Comparison of ENCODE assay signal across 17 cellular contexts in the genomic region with DNA sequence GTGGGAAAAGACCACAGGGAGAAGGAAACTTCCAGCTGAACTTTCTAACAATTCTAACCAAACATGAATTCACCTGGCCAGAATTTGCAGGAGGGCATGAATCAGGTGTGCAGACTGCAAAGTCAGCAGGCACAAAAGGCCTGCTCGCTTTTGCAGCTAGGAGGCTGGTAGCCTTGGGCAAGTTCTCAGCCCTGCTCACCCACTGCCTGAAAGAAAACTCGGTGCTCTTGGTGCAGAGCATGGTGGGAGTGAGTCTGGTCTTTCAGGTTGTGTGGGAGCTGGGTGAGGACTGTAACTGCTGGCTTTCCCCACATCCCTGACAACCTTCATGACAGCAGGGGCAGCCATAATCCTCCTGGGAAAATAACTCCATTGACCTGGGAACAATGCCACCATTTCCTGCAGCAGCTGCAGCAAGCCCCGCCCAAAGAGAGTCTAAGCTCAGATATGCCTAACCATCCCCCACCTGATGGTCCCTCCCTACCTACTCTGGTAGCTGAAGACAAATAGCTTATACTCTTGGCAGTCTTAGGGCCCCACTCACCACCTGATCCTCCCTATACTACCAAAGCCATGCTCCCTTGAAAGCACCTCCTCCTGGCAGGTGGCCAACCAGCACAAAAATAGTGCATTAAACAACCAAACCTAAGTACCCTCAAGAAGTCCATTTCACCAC. TPM values are rescaled to one million over a fixed set of nuclear protein-coding genes. Genes with fewer than 3 reads are reported as not detected.
DNase-seq lines count a peak whose midpoint lies in the region; ATAC-seq, FAIRE-seq and TF ChIP-seq lines count a peak whose summit lies in the region.
"Had no signal": no experiment of that assay in that cellular context is flagged by ENCODE, and none has a peak within 500 bp of the region (broad histone marks: within the 10 kb centered on the region; RNA-seq: fewer than 3 reads in every experiment).

No MANE protein-coding gene starts in this region.

- peaks cover 12% of the 10 kb centered on the region for H3K9me3 Mint-ChIP-seq in HFFc6

- TF ChIP-seq EP300 in K562 (IDR thresholded peaks at IDR 0.05; ENCODE audit: low read length): no peak

- H3K36me3 Mint-ChIP-seq in HFFc6 (ENCODE audit: low read depth): no peaks in the 10 kb centered on the region

- CTCF ChIA-PET in A673 (lab: Charles Lee) (no interaction called here), K562 (lab: Yijun Ruan, JAX; ENCODE audit: low intra/inter-chr PET ratio) (no interaction called here)

- DNase-seq in A673 (ENCODE audit: low spot score): peak; percentile 58
- peak; percentile 28 for DNase-seq in LHCN-M2 (ENCODE audit: low read depth)
- DNase-seq in NCI-H345 treated with DMSO at 0.1 percent for 48 hours (lab: John Stamatoyannopoulos, UW; ENCODE audit: unreplicated experiment): peak; percentile 85
- no peak for DNase-seq in K562 (ENCODE audit: extremely low read depth in 1 of 4, low spot score in 3 of 4)
- no peak for DNase-seq in HFFc6
- DNase-seq in activated CD4-positive, alpha-beta T cell treated with anti-CD3 and anti-CD28 coated beads for 1 hour: no peak
- no peak for DNase-seq in NK-92 treated with Interleukin-12 subunit alpha and Interleukin-12 subunit beta, amount 100 ng/mL, for 24 hours (lab: John Stamatoyannopoulos, UW)
- DNase-seq in NCI-H1694 treated with DMSO at 0.1 percent for 48 hours (lab: John Stamatoyannopoulos, UW): no peak
- DNase-seq: activated CD4-positive, alpha-beta T cell treated with anti-CD3 and anti-CD28 coated beads for 4 hours; central memory CD4-positive, alpha-beta T cell; GM23248; NCI-H226; spleen; stimulated activated naive CD8-positive, alpha-beta T cell treated with anti-CD3 and anti-CD28 coated beads, Interleukin-15, Interleukin-2, amounts not matched to agents 100 U/mL and 50 U/mL, for 24 hours had no signal

- in situ Hi-C loops in K562 (cut with MboI): no loop called here

- ATAC-seq in K562: no peak
- ATAC-seq: stimulated activated naive CD8-positive, alpha-beta T cell treated with anti-CD3 and anti-CD28 coated beads, Interleukin-15, Interleukin-2, amounts not matched to agents 100 U/mL and 50 U/mL, for 24 hours had no signal

- H3K9ac ChIP-seq in K562 (ENCODE audit: insufficient read depth in 1 of 2, low read depth in 2 of 2, low read length in 2 of 2): no peak overlapping the region
- H3K9ac ChIP-seq: GM23248, parathyroid adenoma had no signal

- H3K27me3 Mint-ChIP-seq in HFFc6 (ENCODE audit: insufficient read depth): no peaks in the 10 kb centered on the region; the same call in 1 of the 2 replicates

- intact Hi-C loops in A673 (cut with micrococcal nuclease; ENCODE audit: unreplicated experiment): no loop called here
- intact Hi-C loops in K562 (cut with micrococcal nuclease): loop anchor here (10.0 kb wide), 1 partner anchor 516 kb away; no protein-coding TSS in a partner anchor

- no peak for FAIRE-seq in K562 (lab: Jason Lieb, UNC)
- FAIRE-seq: islet of Langerhans had no signal

- no peak overlapping the region for H3K4me2 ChIP-seq in K562 (ENCODE audit: insufficient read depth, low read length)

- WGBS in K562 (ENCODE audit: insufficient coverage, low coverage, missing lambda C conversion rate): 24% methylated on average over 3 of the region's 3 CpGs

- no peak for TF ChIP-seq RAD21 in K562 (CRISPR knock-in tag; conservative IDR thresholded peaks at IDR 0.05 in 1 of 2, IDR thresholded peaks at IDR 0.05 in 1 of 2)

- no peaks in the 10 kb centered on the region for H3K9me3 ChIP-seq in A673 (ENCODE audit: low read depth, low read length, poor library complexity, severe bottlenecking)
- peaks cover 9% of the 10 kb centered on the region for H3K9me3 ChIP-seq in K562 (replicated peaks; ENCODE audit: control insufficient read depth, insufficient read depth, low read depth, low read length)

- BruUV-seq in A673 (replicated peaks; lab: Mats Ljungman, UMichigan) (no TSS peak), K562 (replicated peaks; lab: Mats Ljungman, UMichigan) (no TSS peak)

- H2AFZ ChIP-seq in K562 (ENCODE audit: low read depth, low read length): no peak overlapping the region
- H2AFZ ChIP-seq: GM23248, parathyroid adenoma had no signal

- TF ChIP-seq CTCF in A673 (conservative IDR thresholded peaks at IDR 0.05; ENCODE audit: low read depth, low read length) (no peak), K562 (IDR thresholded peaks at IDR 0.05 in 2 of 3, conservative IDR thresholded peaks at IDR 0.05 in 1 of 3; ENCODE audit: insufficient read depth in 2 of 3, low read depth in 1 of 3, low read length in 3 of 3) (no peak), HFFc6 (IDR thresholded peaks at IDR 0.05) (no peak)

- POLR2A ChIA-PET in A673 (lab: Charles Lee; ENCODE audit: low non-redundant PET) (no interaction called here), K562 (lab: Yijun Ruan, JAX) (interaction anchor here (0.6 to 1.2 kb wide), 3 partner anchors 8 to 310 kb away, joined by 3 read pairs; no protein-coding TSS in a partner anchor)

- H3K36me3 ChIP-seq in A673 (ENCODE audit: insufficient read depth, low read length, poor library complexity, severe bottlenecking) (no peaks in the 10 kb centered on the region), K562 (ENCODE audit: control insufficient read depth, insufficient read depth, low read length) (no peaks in the 10 kb centered on the region)
- H3K36me3 ChIP-seq: spleen had no signal

- H4K20me1 ChIP-seq in K562 (replicated peaks; ENCODE audit: control insufficient read depth, insufficient read depth, low read length): no peaks in the 10 kb centered on the region

- no peaks in the 10 kb centered on the region for H3K4me1 ChIP-seq in A673 (ENCODE audit: insufficient read depth, low read length, poor library complexity, severe bottlenecking)
- no peaks in the 10 kb centered on the region for H3K4me1 ChIP-seq in K562 (replicated peaks in 1 of 2; ENCODE audit: control insufficient read depth in 2 of 2, insufficient read depth in 2 of 2, low read length in 2 of 2)
- H3K4me1 ChIP-seq: parathyroid adenoma, spleen had no signal

- no peak overlapping the region for H3K4me3 ChIP-seq in A673 (ENCODE audit: low read depth, low read length, poor library complexity, severe bottlenecking)
- no peak overlapping the region for H3K4me3 ChIP-seq in K562
- H3K4me3 ChIP-seq: GM23248, spleen had no signal

- H3K27ac Mint-ChIP-seq in HFFc6: no peak overlapping the region

- H3K9me1 ChIP-seq in K562 (ENCODE audit: control insufficient read depth, insufficient read depth, low read length): no peaks in the 10 kb centered on the region

- H3K4me1 Mint-ChIP-seq in HFFc6 (ENCODE audit: low read depth): no peaks in the 10 kb centered on the region

- H3K27ac ChIP-seq in A673 (ENCODE audit: low read depth, low read length, poor library complexity, severe bottlenecking) (no peak overlapping the region), K562 (ENCODE audit: extremely low read depth, low read depth, low read length) (no peak overlapping the region)
- H3K27ac ChIP-seq: GM23248, parathyroid adenoma, RWPE1, spleen had no signal

- TF ChIP-seq POLR2A in K562 (conservative IDR thresholded peaks at IDR 0.05): no peak

- H3K27me3 ChIP-seq in A673 (replicated peaks; ENCODE audit: insufficient read depth, low read depth, low read length, poor library complexity) (no peaks in the 10 kb centered on the region), K562 (ENCODE audit: control insufficient read depth in 2 of 2, insufficient read depth in 2 of 2, low read length in 2 of 2) (no peaks in the 10 kb centered on the region)
- H3K27me3 ChIP-seq: spleen had no signal

- H3K4me3 Mint-ChIP-seq in HFFc6: no peak overlapping the region

- H3K79me2 ChIP-seq in K562 (ENCODE audit: control insufficient read depth, insufficient read depth, low read length): no peaks in the 10 kb centered on the region
- H3K79me2 ChIP-seq: parathyroid adenoma had no signal

RNA-seq across cellular contexts. Expression of a gene that starts 31.6 kb away (rescaled TPM):
- total RNA-seq in A673 (2021) (8.2 and 8.4 TPM in 2 replicates), LHCN-M2 (2014; rRNA removed) (8.4 and 9.9 TPM in 2 replicates), K562 (2014; rRNA removed) (6.3 and 6.7 TPM in 2 replicates), K562 (2014; rRNA removed; fragmentation: Illumina TruSeq; extraction: Trizol) (15.5 and 17.4 TPM in 2 replicates), K562 (2015; rRNA removed; fragmentation: Illumina TruSeq; extraction: Trizol) (16.4 and 18.9 TPM in 2 replicates), K562 (2021) (8.5 and 9.3 TPM in 2 replicates)
- 1.6 TPM for polyA plus RNA-seq in LHCN-M2 (2012)
- 13.4 and 57.5 TPM in 2 replicates for total RNA-seq in K562 (2011; cell fraction: chromatin; rRNA removed; ENCODE audit: low replicate concordance)
- 6.2 and 10.7 TPM in 2 replicates for total RNA-seq in K562 (2011; cell fraction: nucleolus; rRNA removed)
- total RNA-seq in K562 (2011; cell fraction: nucleoplasm; rRNA removed): 23.7 and 38.9 TPM in 2 replicates
- polyA plus RNA-seq in K562 (2011; rRNA removed) (14.4 and 17.8 TPM in 2 replicates), K562 (2014; fragmentation: Illumina TruSeq; extraction: Trizol) (13.3 and 17.6 TPM in 2 replicates), K562 (2014; fragmentation: Nextera tagmentation; extraction: Ambion mirVana) (1 to 10 TPM; 2.5 to 3.7 TPM), K562 (2014; rRNA removed) (12.8 and 14.1 TPM in 2 replicates)
- polyA plus RNA-seq in K562 (2011; cell fraction: cytosol; rRNA removed): 0.88 and 2.7 TPM in 2 replicates
- 24.7 and 26.3 TPM in 2 replicates for polyA plus RNA-seq in K562 (2011; cell fraction: nucleus; rRNA removed)
- 7.3 and 50.4 TPM in 2 replicates for polyA plus RNA-seq in K562 (2012)
- polyA minus RNA-seq in K562 (2011; rRNA and poly(A)+ RNA removed): 13.7 and 17.5 TPM in 2 replicates
- 2.5 and 3.2 TPM in 2 replicates for polyA minus RNA-seq in K562 (2011; cell fraction: cytosol; rRNA and poly(A)+ RNA removed)
- 18.8 and 29.1 TPM in 2 replicates for polyA minus RNA-seq in K562 (2011; cell fraction: nucleus; rRNA and poly(A)+ RNA removed)
- 1 to 10 TPM in 5 of 6 experiments, under 1 TPM in 1; 0.63 to 1.7 (median 1.3) TPM for total RNA-seq in HFFc6 (2021; fragmentation: NEBNext Ultra II Directional; extraction: Animal tissue kit (Norgen Biotek cat#: 25700))

RNA-seq across cellular contexts. Expression of a gene that starts 47.3 kb away (rescaled TPM):
- 14.7 and 18.5 TPM in 2 replicates for total RNA-seq in A673 (2021)
- 13.7 and 19.3 TPM in 2 replicates for total RNA-seq in LHCN-M2 (2014; rRNA removed)
- polyA plus RNA-seq in LHCN-M2 (2012): 7.8 TPM
- 63.4 and 111 TPM in 2 replicates for total RNA-seq in K562 (2011; cell fraction: chromatin; rRNA removed; ENCODE audit: low replicate concordance)
- total RNA-seq in K562 (2011; cell fraction: nucleolus; rRNA removed): 46.4 and 53.8 TPM in 2 replicates
- 86.2 and 152 TPM in 2 replicates for total RNA-seq in K562 (2011; cell fraction: nucleoplasm; rRNA removed)
- 13.9 and 15.6 TPM in 2 replicates for total RNA-seq in K562 (2014; rRNA removed)
- total RNA-seq in K562 (2014; rRNA removed; fragmentation: Illumina TruSeq; extraction: Trizol): 22.0 TPM in 2 replicates
- 21.2 and 23.6 TPM in 2 replicates for total RNA-seq in K562 (2015; rRNA removed; fragmentation: Illumina TruSeq; extraction: Trizol)
- 15.7 and 18.4 TPM in 2 replicates for total RNA-seq in K562 (2021)
- polyA plus RNA-seq in K562 (2011; rRNA removed): 27.2 and 30.0 TPM in 2 replicates
- 6.5 and 14.5 TPM in 2 replicates for polyA plus RNA-seq in K562 (2011; cell fraction: cytosol; rRNA removed)
- 77.7 and 109 TPM in 2 replicates for polyA plus RNA-seq in K562 (2011; cell fraction: nucleus; rRNA removed)
- polyA plus RNA-seq in K562 (2012): 15.4 and 70.9 TPM in 2 replicates
- 22.0 and 25.6 TPM in 2 replicates for polyA plus RNA-seq in K562 (2014; fragmentation: Illumina TruSeq; extraction: Trizol)
- polyA plus RNA-seq in K562 (2014; fragmentation: Nextera tagmentation; extraction: Ambion mirVana): 10 to 100 TPM; 10.2 to 13.7 TPM
- 24.2 and 27.5 TPM in 2 replicates for polyA plus RNA-seq in K562 (2014; rRNA removed)
- 27.6 and 30.0 TPM in 2 replicates for polyA minus RNA-seq in K562 (2011; rRNA and poly(A)+ RNA removed)
- polyA minus RNA-seq in K562 (2011; cell fraction: cytosol; rRNA and poly(A)+ RNA removed): 12.8 and 14.7 TPM in 2 replicates
- polyA minus RNA-seq in K562 (2011; cell fraction: nucleus; rRNA and poly(A)+ RNA removed): 61.4 and 77.4 TPM in 2 replicates
- total RNA-seq in HFFc6 (2021; fragmentation: NEBNext Ultra II Directional; extraction: Animal tissue kit (Norgen Biotek cat#: 25700)): 1 to 10 TPM; 2.4 to 3.5 (median 3.0) TPM

RNA-seq across cellular contexts. Expression of a gene that starts 56.1 kb away (rescaled TPM):
- total RNA-seq in A673 (2021) (10.1 and 11.5 TPM in 2 replicates), LHCN-M2 (2014; rRNA removed) (8.7 and 9.6 TPM in 2 replicates), K562 (2014; rRNA removed) (16.9 and 18.2 TPM in 2 replicates), K562 (2014; rRNA removed; fragmentation: Illumina TruSeq; extraction: Trizol) (29.5 and 33.1 TPM in 2 replicates), K562 (2015; rRNA removed; fragmentation: Illumina TruSeq; extraction: Trizol) (21.3 and 26.1 TPM in 2 replicates), K562 (2021) (14.7 and 15.6 TPM in 2 replicates)
- polyA plus RNA-seq in LHCN-M2 (2012): 1.4 TPM
- 15.0 and 51.2 TPM in 2 replicates for total RNA-seq in K562 (2011; cell fraction: chromatin; rRNA removed; ENCODE audit: low replicate concordance)
- 11.5 and 16.4 TPM in 2 replicates for total RNA-seq in K562 (2011; cell fraction: nucleolus; rRNA removed)
- 27.9 and 35.1 TPM in 2 replicates for total RNA-seq in K562 (2011; cell fraction: nucleoplasm; rRNA removed)
- polyA plus RNA-seq in K562 (2011; rRNA removed) (18.1 and 20.7 TPM in 2 replicates), K562 (2014; fragmentation: Illumina TruSeq; extraction: Trizol) (19.5 and 20.8 TPM in 2 replicates), K562 (2014; fragmentation: Nextera tagmentation; extraction: Ambion mirVana) (10 to 100 TPM; 20.2 to 37.0 TPM), K562 (2014; rRNA removed) (13.3 and 14.8 TPM in 2 replicates)
- 6.7 and 10.2 TPM in 2 replicates for polyA plus RNA-seq in K562 (2011; cell fraction: cytosol; rRNA removed)
- polyA plus RNA-seq in K562 (2011; cell fraction: nucleus; rRNA removed): 6.4 and 6.8 TPM in 2 replicates
- 9.8 and 13.5 TPM in 2 replicates for polyA plus RNA-seq in K562 (2012)
- 25.1 and 37.0 TPM in 2 replicates for polyA minus RNA-seq in K562 (2011; rRNA and poly(A)+ RNA removed)
- 12.7 and 14.8 TPM in 2 replicates for polyA minus RNA-seq in K562 (2011; cell fraction: cytosol; rRNA and poly(A)+ RNA removed)
- 11.2 and 20.3 TPM in 2 replicates for polyA minus RNA-seq in K562 (2011; cell fraction: nucleus; rRNA and poly(A)+ RNA removed)
- 1 to 10 TPM; 1.2 to 2.5 (median 2.0) TPM for total RNA-seq in HFFc6 (2021; fragmentation: NEBNext Ultra II Directional; extraction: Animal tissue kit (Norgen Biotek cat#: 25700))

Comparison
In these comparisons a context has a peak if more than half of its experiments do, and no peak if none do; other contexts are left out.
1. DNase-seq: peak in A673 (single experiment), LHCN-M2 (single experiment) and NCI-H345 treated with DMSO at 0.1 percent for 48 hours (single experiment); none in K562 (0 of 4), HFFc6 (single experiment), activated CD4-positive, alpha-beta T cell treated with anti-CD3 and anti-CD28 coated beads for 1 hour (single experiment), NK-92 treated with Interleukin-12 subunit alpha and Interleukin-12 subunit beta, amount 100 ng/mL, for 24 hours (single experiment) and NCI-H1694 treated with DMSO at 0.1 percent for 48 hours (single experiment).